19 cellular contexts compared by ENCODE assay signal in genomic region chr6:138522611-138523010, GRCh38.
"Had no signal": no experiment of that assay in that cellular context is flagged by ENCODE, and none has a peak within 500 bp of the region (broad histone marks: within the 10 kb centered on the region; RNA-seq: fewer than 3 reads in every experiment).

No MANE protein-coding gene starts in this region.

- H3K9me3 Mint-ChIP-seq: activated CD4-positive, alpha-beta T cell treated with anti-CD3 and anti-CD28 coated beads, Interleukin-2, amount 10 ng/mL, durations not matched to agents 7 days and 5 days; activated T-cell treated with anti-CD3 and anti-CD28 coated beads, Interleukin-2, amount 50 U/mL, for 72 hours; central memory CD8-positive, alpha-beta T cell had no signal

- H3K27ac Mint-ChIP-seq: activated CD4-positive, alpha-beta T cell treated with anti-CD3 and anti-CD28 coated beads, Interleukin-2, amount 10 ng/mL, durations not matched to agents 7 days and 5 days; activated naive CD8-positive, alpha-beta T cell; activated T-cell treated with anti-CD3 and anti-CD28 coated beads, Interleukin-2, amount 50 U/mL, for 72 hours had no signal

- H3K9me3 ChIP-seq: body of pancreas, pancreas, tibial artery had no signal

- H3K36me3 ChIP-seq: pancreas, tibial artery had no signal

- H3K27ac ChIP-seq: body of pancreas, pancreas, tibial artery had no signal

- H3K4me1 ChIP-seq: tibial artery had no signal

- H3K4me3 Mint-ChIP-seq: activated CD4-positive, alpha-beta T cell treated with anti-CD3 and anti-CD28 coated beads, Interleukin-2, amount 10 ng/mL, durations not matched to agents 7 days and 5 days; activated naive CD8-positive, alpha-beta T cell; activated T-cell treated with anti-CD3 and anti-CD28 coated beads, Interleukin-2, amount 50 U/mL, for 72 hours; central memory CD8-positive, alpha-beta T cell; naive B cell had no signal

- H3K4me3 ChIP-seq: body of pancreas, lung, pancreas, skin epidermis, tibial artery had no signal

- DNase-seq: activated CD4-positive, alpha-beta T cell treated with anti-CD3 and anti-CD28 coated beads, Interleukin-2, amount 10 ng/mL, durations not matched to agents 7 days and 5 days; activated CD8-positive, alpha-beta memory T cell treated with anti-CD3 and anti-CD28 coated beads, Interleukin-2, amount 50 U/mL, for 48 hours; activated gamma-delta T cell treated with Interleukin-2 at 50 U/mL for 16 hours; activated T-cell treated with anti-CD3 and anti-CD28 coated beads, Interleukin-2, amount 50 U/mL, for 72 hours; body of pancreas; cortex of kidney; effector CD4-positive, alpha-beta T cell; foreskin fibroblast; kidney; naive B cell; pancreas; stimulated activated CD4-positive, alpha-beta T cell treated with anti-CD3 and anti-CD28 coated beads, Interleukin-15, amount 100 ng/mL, for 24 hours; stimulated activated CD4-positive, alpha-beta T cell treated with anti-CD3 and anti-CD28 coated beads, Interleukin-4, amount 100 ng/mL, for 1 hour; stimulated activated naive CD4-positive, alpha-beta T cell; tibial artery had no signal

- ATAC-seq: activated T-cell treated with anti-CD3 and anti-CD28 coated beads, Interleukin-2, amount 50 U/mL, for 72 hours; body of pancreas had no signal

- H3K27me3 ChIP-seq: body of pancreas, pancreas, tibial artery had no signal

- H3K36me3 Mint-ChIP-seq: activated naive CD8-positive, alpha-beta T cell had no signal
